In genomic region chr12:76519538-76519937, GRCh38 we compare ENCODE assay signal across 10 cellular contexts. TPM values are rescaled to one million over a fixed set of nuclear protein-coding genes. Genes with fewer than 3 reads are reported as not detected.
DNase-seq lines count a peak whose midpoint lies in the region; ATAC-seq, FAIRE-seq and TF ChIP-seq lines count a peak whose summit lies in the region.
"Had no signal": no experiment of that assay in that cellular context is flagged by ENCODE, and none has a peak within 500 bp of the region (broad histone marks: within the 10 kb centered on the region; RNA-seq: fewer than 3 reads in every experiment).

No MANE protein-coding gene starts in this region.

- H3K9ac ChIP-seq in kidney (ENCODE audit: low read length in 2 of 2) = no peak overlapping the region

- intact Hi-C loops in kidney (cut with DNase I) = no loop called here

- TF ChIP-seq POLR2A in GM12892 (IDR thresholded peaks at IDR 0.05; ENCODE audit: low read depth, low read length) = no peak

- H3K4me1 ChIP-seq in kidney (ENCODE audit: control insufficient read depth in 1 of 2, insufficient read depth in 1 of 2, low read depth in 1 of 2, low read length in 2 of 2) = no peaks in the 10 kb centered on the region
- H3K4me1 ChIP-seq: Caco-2, tibial nerve had no signal

- H3K4me3 ChIP-seq in epithelial cell of esophagus (ENCODE audit: low read length) (no peak overlapping the region), kidney (ENCODE audit: low read length in 2 of 2) (no peak overlapping the region)
- H3K4me3 ChIP-seq: tibial nerve had no signal

- H3K27ac ChIP-seq in kidney (ENCODE audit: low read depth in 2 of 2, low read length in 2 of 2) = no peak overlapping the region
- H3K27ac ChIP-seq: tibial nerve had no signal

- no peaks in the 10 kb centered on the region for H3K9me3 ChIP-seq in kidney (ENCODE audit: control insufficient read depth in 1 of 2, low read length in 2 of 2)

- DNase-seq in AML-193 (lab: John Stamatoyannopoulos, UW) = peak; percentile 58 to 59
- no peak for DNase-seq in GM12892 (ENCODE audit: insufficient read length)
- peak; percentile 11 for DNase-seq in SKM-1 (lab: John Stamatoyannopoulos, UW; ENCODE audit: unreplicated experiment)
- peak; percentile 39 for DNase-seq in epithelial cell of esophagus (ENCODE audit: low read depth)
- DNase-seq in kidney = no peak
- DNase-seq in NCI-H1930 (lab: John Stamatoyannopoulos, UW) = no peak
- no peak for DNase-seq in SW480 (ENCODE audit: low spot score)
- DNase-seq: Caco-2 had no signal

- TF ChIP-seq CTCF in epithelial cell of esophagus (IDR thresholded peaks at IDR 0.05; ENCODE audit: insufficient read depth, low read depth, low read length, missing control alignments) (no peak), kidney (IDR thresholded peaks at IDR 0.05; ENCODE audit: borderline replicate concordance, extremely low read depth, insufficient read depth) (no peak)

- FAIRE-seq in GM12892 (lab: Jason Lieb, UNC) (peak; percentile 44), kidney (lab: Jason Lieb, UNC) (no peak)

- ATAC-seq in GM18873 (IDR thresholded peaks at IDR 0.05; ENCODE audit: low FRiP score, unreplicated experiment) = no peak

- no peaks in the 10 kb centered on the region for H3K36me3 ChIP-seq in kidney (ENCODE audit: control insufficient read depth in 1 of 2, insufficient read depth in 2 of 2, low read length in 2 of 2)

RNA-seq across cellular contexts. Expression of gene OSBPL8, which starts 40.0 kb away (rescaled TPM):
- polyA plus RNA-seq in GM12892 (2012; ENCODE audit: missing spikeins) = 22.1 TPM
- 69.7 TPM for total RNA-seq in kidney
- 11.5 TPM for polyA plus RNA-seq in kidney (ENCODE audit: insufficient read depth, low read depth, low replicate concordance)

Comparison
In these comparisons a context has a peak if more than half of its experiments do, and no peak if none do; other contexts are left out.
1. DNase-seq: peak in AML-193 (2 of 2), SKM-1 (single experiment) and epithelial cell of esophagus (single experiment); none in GM12892 (single experiment), kidney (single experiment), NCI-H1930 (0 of 2) and SW480 (single experiment).